ENCODE assay signal across 13 cellular contexts in the genomic region with DNA sequence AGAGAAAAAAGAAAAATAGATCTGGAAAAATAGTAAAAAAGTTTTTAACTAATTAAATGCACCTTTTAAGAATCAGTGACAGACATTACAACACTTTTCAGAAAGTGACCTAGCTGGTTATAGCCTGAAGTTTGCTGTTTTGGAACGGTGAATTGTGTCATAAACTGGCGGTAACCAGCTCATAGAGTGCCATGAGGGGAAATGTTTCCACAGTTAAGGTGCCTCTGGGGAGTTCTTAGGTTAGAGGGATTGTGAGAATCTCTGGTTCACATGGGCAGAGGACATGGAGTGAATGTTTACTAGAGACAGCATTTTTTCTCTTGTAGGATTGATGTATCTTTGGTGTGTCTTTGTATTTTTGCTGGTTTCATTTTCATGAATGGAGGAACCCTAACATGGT. TPM values are rescaled to one million over a fixed set of nuclear protein-coding genes. Genes with fewer than 3 reads are reported as not detected.
DNase-seq lines count a peak whose midpoint lies in the region; ATAC-seq and TF ChIP-seq lines count a peak whose summit lies in the region.
"Had no signal": no experiment of that assay in that cellular context is flagged by ENCODE, and none has a peak within 500 bp of the region (broad histone marks: within the 10 kb centered on the region; RNA-seq: fewer than 3 reads in every experiment).

No MANE protein-coding gene starts in this region.

- POLR2A ChIA-PET in Caco-2 (lab: Charles Lee) = interaction anchor here (0.7 kb wide), 1 partner anchor 78 kb away, joined by 5 read pairs; no protein-coding TSS in a partner anchor
- POLR2A ChIA-PET in activated CD8-positive, alpha-beta T cell treated with anti-CD3 and anti-CD28 coated beads, Interleukin-2, amount 10 ng/mL, durations not matched to agents 7 days and 5 days (lab: Charles Lee) = interaction anchor here (1.0 kb wide), 1 partner anchor 189 kb away, joined by 4 read pairs; no protein-coding TSS in a partner anchor

- WGBS in upper lobe of left lung, 2 donors = 64 to 80% methylated on average over 2 of the region's 2 CpGs

- no TSS peak for BruUV-seq in Caco-2 (replicated peaks; lab: Mats Ljungman, UMichigan)

- H3K4me1 Mint-ChIP-seq in Caco-2 (ENCODE audit: low read depth, unreplicated experiment) = peaks cover 31% of the 10 kb centered on the region
- H3K4me1 Mint-ChIP-seq in chondrocyte (ENCODE audit: low read depth) = peaks cover 64% of the 10 kb centered on the region
- H3K4me1 Mint-ChIP-seq in nephron progenitor cell = peaks cover 48% of the 10 kb centered on the region
- peaks cover 41% of the 10 kb centered on the region for H3K4me1 Mint-ChIP-seq in activated CD8-positive, alpha-beta T cell treated with anti-CD3 and anti-CD28 coated beads, Interleukin-2, amount 10 ng/mL, durations not matched to agents 7 days and 5 days (ENCODE audit: low read depth)

- H3K4me1 ChIP-seq in Caco-2 (0 out of 2 replicates have a peak, but pooled peaks cover 7% of the 10 kb centered on the region), upper lobe of left lung (peaks cover 21 to 57% (median 37%) of the 10 kb centered on the region in 4 donors), mucosa of descending colon (ENCODE audit: low read depth) (peaks cover 28% of the 10 kb centered on the region)

- H3K36me3 Mint-ChIP-seq in Caco-2 (ENCODE audit: insufficient read depth, unreplicated experiment) (peaks cover 11% of the 10 kb centered on the region), chondrocyte (ENCODE audit: low read depth) (no peaks in the 10 kb centered on the region), nephron progenitor cell (ENCODE audit: low read depth) (no peaks in the 10 kb centered on the region)
- H3K36me3 Mint-ChIP-seq in activated CD8-positive, alpha-beta T cell treated with anti-CD3 and anti-CD28 coated beads, Interleukin-2, amount 10 ng/mL, durations not matched to agents 7 days and 5 days (ENCODE audit: low read depth) = no peaks in the 10 kb centered on the region
- H3K36me3 Mint-ChIP-seq: mesothelial cell of epicardium had no signal

- TF ChIP-seq CTCF in Caco-2 (IDR thresholded peaks at IDR 0.05; ENCODE audit: insufficient read depth in 1 of 2, low read depth in 1 of 2, low read length in 1 of 2, severe bottlenecking in 1 of 2, unreplicated experiment in 1 of 2) (no peak), chondrocyte (IDR thresholded peaks at IDR 0.05) (no peak), nephron progenitor cell (IDR thresholded peaks at IDR 0.05) (no peak), upper lobe of left lung (IDR thresholded peaks at IDR 0.05) (no peak), mucosa of descending colon (IDR thresholded peaks at IDR 0.05) (no peak)

- no peak overlapping the region for H3K27ac ChIP-seq in upper lobe of left lung

- H3K4me3 ChIP-seq in Caco-2 (ENCODE audit: low read depth, low read length) (no peak overlapping the region), upper lobe of left lung (no peak overlapping the region), mucosa of descending colon (no peak overlapping the region)

- CTCF ChIA-PET in Caco-2 (lab: Charles Lee) = no interaction called here
- CTCF ChIA-PET in activated CD8-positive, alpha-beta T cell treated with anti-CD3 and anti-CD28 coated beads, Interleukin-2, amount 10 ng/mL, durations not matched to agents 7 days and 5 days (lab: Charles Lee) = interaction anchor here (1.0 to 1.2 kb wide), 2 partner anchors 9 to 434 kb away, joined by 3 to 4 read pairs; no protein-coding TSS in a partner anchor

- TF ChIP-seq POLR2A in upper lobe of left lung (IDR thresholded peaks at IDR 0.05) = no peak

- H3K27me3 ChIP-seq in Caco-2 (replicated peaks; ENCODE audit: control insufficient read depth, insufficient read depth, low read length) (no peaks in the 10 kb centered on the region), upper lobe of left lung (no peaks in the 10 kb centered on the region)

- DNase-seq in Caco-2 (no peak), M059J (ENCODE audit: low read depth) (peak; percentile 34), chondrocyte (ENCODE audit: low spot score) (no peak), nephron progenitor cell (no peak), upper lobe of left lung (no peak), mucosa of descending colon (no peak)
- DNase-seq in activated CD8-positive, alpha-beta T cell treated with anti-CD3 and anti-CD28 coated beads, Interleukin-2, amount 10 ng/mL, durations not matched to agents 7 days and 5 days = no peak
- DNase-seq: activated CD4-positive, alpha-beta T cell treated with anti-CD3 and anti-CD28 coated beads, Interleukin-2, amount 50 U/mL, for 4 hours; activated naive CD4-positive, alpha-beta T cell; KBM-7; NCI-H1930; retina had no signal

- no peak for ATAC-seq in activated CD8-positive, alpha-beta T cell treated with anti-CD3 and anti-CD28 coated beads, Interleukin-2, amount 10 ng/mL, durations not matched to agents 7 days and 5 days
- ATAC-seq in upper lobe of left lung (ENCODE audit: low FRiP score in 2 of 2) = no peak
- no peak for ATAC-seq in mucosa of descending colon

- H3K9me3 Mint-ChIP-seq in Caco-2 (ENCODE audit: unreplicated experiment) = no peaks in the 10 kb centered on the region
- no peaks in the 10 kb centered on the region for H3K9me3 Mint-ChIP-seq in chondrocyte (ENCODE audit: low read depth)
- no peaks in the 10 kb centered on the region for H3K9me3 Mint-ChIP-seq in nephron progenitor cell
- no peaks in the 10 kb centered on the region for H3K9me3 Mint-ChIP-seq in activated CD8-positive, alpha-beta T cell treated with anti-CD3 and anti-CD28 coated beads, Interleukin-2, amount 10 ng/mL, durations not matched to agents 7 days and 5 days (ENCODE audit: insufficient read depth)
- H3K9me3 Mint-ChIP-seq: mesothelial cell of epicardium had no signal

- intact Hi-C loops in Caco-2 (cut with micrococcal nuclease; ENCODE audit: unreplicated experiment) = no loop called here
- intact Hi-C loops in mucosa of descending colon (cut with DNase I, micrococcal nuclease) = no loop called here

- H3K4me3 Mint-ChIP-seq in Caco-2 (ENCODE audit: unreplicated experiment) (peak overlapping the region; percentile 6), chondrocyte (ENCODE audit: unreplicated experiment) (peak overlapping the region; percentile 39), nephron progenitor cell (peak overlapping the region; percentile 53)
- no peak overlapping the region for H3K4me3 Mint-ChIP-seq in activated CD8-positive, alpha-beta T cell treated with anti-CD3 and anti-CD28 coated beads, Interleukin-2, amount 10 ng/mL, durations not matched to agents 7 days and 5 days

- no peak for TF ChIP-seq EP300 in upper lobe of left lung (IDR thresholded peaks at IDR 0.05)

- H3K9me3 ChIP-seq in Caco-2 (no peaks in the 10 kb centered on the region), upper lobe of left lung (no peaks in the 10 kb centered on the region), mucosa of descending colon (no peaks in the 10 kb centered on the region)

- H3K36me3 ChIP-seq in Caco-2 (ENCODE audit: control insufficient read depth, insufficient read depth, low read length) = no peaks in the 10 kb centered on the region
- H3K36me3 ChIP-seq in upper lobe of left lung = no peaks in the 10 kb centered on the region
- H3K36me3 ChIP-seq in mucosa of descending colon (ENCODE audit: low read depth) = no peaks in the 10 kb centered on the region

- H3K27me3 Mint-ChIP-seq in Caco-2 (ENCODE audit: insufficient read depth, unreplicated experiment) = no peaks in the 10 kb centered on the region
- H3K27me3 Mint-ChIP-seq in chondrocyte (ENCODE audit: low read depth) = no peaks in the 10 kb centered on the region
- no peaks in the 10 kb centered on the region for H3K27me3 Mint-ChIP-seq in nephron progenitor cell (ENCODE audit: low read depth, poor library complexity)
- no peaks in the 10 kb centered on the region for H3K27me3 Mint-ChIP-seq in activated CD8-positive, alpha-beta T cell treated with anti-CD3 and anti-CD28 coated beads, Interleukin-2, amount 10 ng/mL, durations not matched to agents 7 days and 5 days (ENCODE audit: low read depth)

- peak overlapping the region; percentile 4 for H3K27ac Mint-ChIP-seq in Caco-2 (ENCODE audit: unreplicated experiment)
- peak overlapping the region; percentile 74 for H3K27ac Mint-ChIP-seq in chondrocyte (ENCODE audit: unreplicated experiment)
- peak overlapping the region; percentile 46 for H3K27ac Mint-ChIP-seq in nephron progenitor cell
- H3K27ac Mint-ChIP-seq in activated CD8-positive, alpha-beta T cell treated with anti-CD3 and anti-CD28 coated beads, Interleukin-2, amount 10 ng/mL, durations not matched to agents 7 days and 5 days = no peak overlapping the region
- H3K27ac Mint-ChIP-seq: mesothelial cell of epicardium had no signal

RNA-seq across cellular contexts. Expression of gene TBC1D23, which starts 2.8 kb away (rescaled TPM):
- total RNA-seq in Caco-2 (2022) (39.8 and 45.2 TPM in 2 replicates), chondrocyte (43.5 to 47.2 TPM (median 46.6 TPM) in 3 replicates), upper lobe of left lung (10 to 100 TPM; 13.4 to 42.7 (median 32.0) TPM), mucosa of descending colon (10 to 100 TPM; 43.5 to 45.6 (median 44.0) TPM)
- 79.3 and 81.2 TPM in 2 replicates for total RNA-seq in M059J (2014; rRNA removed; shearing (Covaris generic))
- 10 to 100 TPM; 28.6 to 29.3 TPM for total RNA-seq in activated CD8-positive, alpha-beta T cell treated with anti-CD3 and anti-CD28 coated beads, Interleukin-2, amount 10 ng/mL, durations not matched to agents 7 days and 5 days
